8 cellular contexts compared by ENCODE assay signal in genomic region chr19:40056505-40056904, GRCh38. TPM values are rescaled to one million over a fixed set of nuclear protein-coding genes. Genes with fewer than 3 reads are reported as not detected.
A peak's percentile ranks its signal among the peaks of the same experiment; 100 is the strongest.
DNase-seq lines count a peak whose midpoint lies in the region; ATAC-seq and FAIRE-seq lines count a peak whose summit lies in the region.

No MANE protein-coding gene starts in this region.

- ATAC-seq in HG03571 (IDR thresholded peaks at IDR 0.05; ENCODE audit: unreplicated experiment) = no peak
- ATAC-seq in GM19463 (IDR thresholded peaks at IDR 0.05; ENCODE audit: unreplicated experiment) = no peak

- peaks cover 30% of the 10 kb centered on the region for H3K36me3 Mint-ChIP-seq in T-helper 2 cell treated with Interferon-gamma antibody and Interleukin-4, amounts not matched to agents 5 μg/mL and 100 μg/mL, for 36 hours (ENCODE audit: low read depth)
- peaks cover 21% of the 10 kb centered on the region for H3K36me3 Mint-ChIP-seq in activated T-helper 1 cell treated with anti-CD3 and anti-CD28 coated beads, Interleukin-12 subunit alpha, Interleukin-12 subunit beta, Interleukin-2, Interleukin-4 antibody, amounts not matched to agents 30 ng/mL and 10 ng/mL and 1 ng/mL, durations not matched to agents 14 hours and 24 hours and 36 hours (ENCODE audit: low read depth)

- intact Hi-C loops in activated T-helper 1 cell treated with anti-CD3 and anti-CD28 coated beads, Interleukin-12 subunit alpha, Interleukin-12 subunit beta, Interleukin-2, Interleukin-4 antibody, amounts not matched to agents 30 ng/mL and 10 ng/mL and 1 ng/mL, durations not matched to agents 14 hours and 24 hours and 36 hours (cut with micrococcal nuclease) = loop anchor here (1.0 kb wide), 3 partner anchors 34 to 210 kb away; partner anchors contain the start of genes FBL and ZNF780A

- DNase-seq in T-helper 2 cell treated with Interferon-gamma antibody and Interleukin-4, amounts not matched to agents 5 μg/mL and 100 μg/mL, for 36 hours (ENCODE audit: low spot score) = no peak
- DNase-seq in T-helper 2 cell = no peak
- no peak for DNase-seq in activated T-helper 1 cell treated with anti-CD3 and anti-CD28 coated beads, Interleukin-12 subunit alpha, Interleukin-12 subunit beta, Interleukin-2, Interleukin-4 antibody, amounts not matched to agents 30 ng/mL and 10 ng/mL and 1 ng/mL, durations not matched to agents 14 hours and 24 hours and 36 hours (ENCODE audit: low spot score)
- no peak for DNase-seq in substantia nigra (lab: John Stamatoyannopoulos, UW)
- DNase-seq in amniotic stem cell (lab: John Stamatoyannopoulos, UW) = no peak

- H3K27ac Mint-ChIP-seq in T-helper 2 cell treated with Interferon-gamma antibody and Interleukin-4, amounts not matched to agents 5 μg/mL and 100 μg/mL, for 36 hours = peak overlapping the region; percentile 92
- H3K27ac Mint-ChIP-seq in activated T-helper 1 cell treated with anti-CD3 and anti-CD28 coated beads, Interleukin-12 subunit alpha, Interleukin-12 subunit beta, Interleukin-2, Interleukin-4 antibody, amounts not matched to agents 30 ng/mL and 10 ng/mL and 1 ng/mL, durations not matched to agents 14 hours and 24 hours and 36 hours = peak overlapping the region; percentile 92

- peak; percentile 65 for FAIRE-seq in islet of Langerhans (lab: Jason Lieb, UNC)

- H3K27ac ChIP-seq in substantia nigra (ENCODE audit: low read depth, low read length, poor library complexity, severe bottlenecking) = peak overlapping the region; percentile 62

- H3K4me3 Mint-ChIP-seq in T-helper 2 cell treated with Interferon-gamma antibody and Interleukin-4, amounts not matched to agents 5 μg/mL and 100 μg/mL, for 36 hours = peak overlapping the region; percentile 98
- peak overlapping the region; percentile 97 for H3K4me3 Mint-ChIP-seq in activated T-helper 1 cell treated with anti-CD3 and anti-CD28 coated beads, Interleukin-12 subunit alpha, Interleukin-12 subunit beta, Interleukin-2, Interleukin-4 antibody, amounts not matched to agents 30 ng/mL and 10 ng/mL and 1 ng/mL, durations not matched to agents 14 hours and 24 hours and 36 hours

- H3K4me1 Mint-ChIP-seq in T-helper 2 cell treated with Interferon-gamma antibody and Interleukin-4, amounts not matched to agents 5 μg/mL and 100 μg/mL, for 36 hours (ENCODE audit: low read depth) = peaks cover 28% of the 10 kb centered on the region
- H3K4me1 Mint-ChIP-seq in activated T-helper 1 cell treated with anti-CD3 and anti-CD28 coated beads, Interleukin-12 subunit alpha, Interleukin-12 subunit beta, Interleukin-2, Interleukin-4 antibody, amounts not matched to agents 30 ng/mL and 10 ng/mL and 1 ng/mL, durations not matched to agents 14 hours and 24 hours and 36 hours (ENCODE audit: low read depth) = peaks cover 42% of the 10 kb centered on the region

- H3K27me3 Mint-ChIP-seq in T-helper 2 cell treated with Interferon-gamma antibody and Interleukin-4, amounts not matched to agents 5 μg/mL and 100 μg/mL, for 36 hours (ENCODE audit: low read depth) = peaks cover 7% of the 10 kb centered on the region
- H3K27me3 Mint-ChIP-seq in activated T-helper 1 cell treated with anti-CD3 and anti-CD28 coated beads, Interleukin-12 subunit alpha, Interleukin-12 subunit beta, Interleukin-2, Interleukin-4 antibody, amounts not matched to agents 30 ng/mL and 10 ng/mL and 1 ng/mL, durations not matched to agents 14 hours and 24 hours and 36 hours (ENCODE audit: insufficient read depth) = peaks cover 12% of the 10 kb centered on the region

- peaks cover 41% of the 10 kb centered on the region for H3K9me3 Mint-ChIP-seq in T-helper 2 cell treated with Interferon-gamma antibody and Interleukin-4, amounts not matched to agents 5 μg/mL and 100 μg/mL, for 36 hours
- peaks cover 49% of the 10 kb centered on the region for H3K9me3 Mint-ChIP-seq in activated T-helper 1 cell treated with anti-CD3 and anti-CD28 coated beads, Interleukin-12 subunit alpha, Interleukin-12 subunit beta, Interleukin-2, Interleukin-4 antibody, amounts not matched to agents 30 ng/mL and 10 ng/mL and 1 ng/mL, durations not matched to agents 14 hours and 24 hours and 36 hours

RNA-seq across cellular contexts. Expression of gene ZNF780B, which starts 0.5 kb away (rescaled TPM):
- 25.8 and 29.0 TPM in 2 replicates for total RNA-seq in activated T-helper 1 cell treated with anti-CD3 and anti-CD28 coated beads, Interleukin-12 subunit alpha, Interleukin-12 subunit beta, Interleukin-2, Interleukin-4 antibody, amounts not matched to agents 30 ng/mL and 10 ng/mL and 1 ng/mL, durations not matched to agents 14 hours and 24 hours and 36 hours

RNA-seq across cellular contexts. Expression of gene ZNF780A, which starts 34.2 kb away (rescaled TPM):
- total RNA-seq in activated T-helper 1 cell treated with anti-CD3 and anti-CD28 coated beads, Interleukin-12 subunit alpha, Interleukin-12 subunit beta, Interleukin-2, Interleukin-4 antibody, amounts not matched to agents 30 ng/mL and 10 ng/mL and 1 ng/mL, durations not matched to agents 14 hours and 24 hours and 36 hours = 14.8 and 16.7 TPM in 2 replicates

RNA-seq across cellular contexts. Expression of gene ZNF546, which starts 59.6 kb away (rescaled TPM):
- total RNA-seq in activated T-helper 1 cell treated with anti-CD3 and anti-CD28 coated beads, Interleukin-12 subunit alpha, Interleukin-12 subunit beta, Interleukin-2, Interleukin-4 antibody, amounts not matched to agents 30 ng/mL and 10 ng/mL and 1 ng/mL, durations not matched to agents 14 hours and 24 hours and 36 hours = 6.1 and 7.1 TPM in 2 replicates
